ENCODE assay signal across 25 cellular contexts in the genomic region with DNA sequence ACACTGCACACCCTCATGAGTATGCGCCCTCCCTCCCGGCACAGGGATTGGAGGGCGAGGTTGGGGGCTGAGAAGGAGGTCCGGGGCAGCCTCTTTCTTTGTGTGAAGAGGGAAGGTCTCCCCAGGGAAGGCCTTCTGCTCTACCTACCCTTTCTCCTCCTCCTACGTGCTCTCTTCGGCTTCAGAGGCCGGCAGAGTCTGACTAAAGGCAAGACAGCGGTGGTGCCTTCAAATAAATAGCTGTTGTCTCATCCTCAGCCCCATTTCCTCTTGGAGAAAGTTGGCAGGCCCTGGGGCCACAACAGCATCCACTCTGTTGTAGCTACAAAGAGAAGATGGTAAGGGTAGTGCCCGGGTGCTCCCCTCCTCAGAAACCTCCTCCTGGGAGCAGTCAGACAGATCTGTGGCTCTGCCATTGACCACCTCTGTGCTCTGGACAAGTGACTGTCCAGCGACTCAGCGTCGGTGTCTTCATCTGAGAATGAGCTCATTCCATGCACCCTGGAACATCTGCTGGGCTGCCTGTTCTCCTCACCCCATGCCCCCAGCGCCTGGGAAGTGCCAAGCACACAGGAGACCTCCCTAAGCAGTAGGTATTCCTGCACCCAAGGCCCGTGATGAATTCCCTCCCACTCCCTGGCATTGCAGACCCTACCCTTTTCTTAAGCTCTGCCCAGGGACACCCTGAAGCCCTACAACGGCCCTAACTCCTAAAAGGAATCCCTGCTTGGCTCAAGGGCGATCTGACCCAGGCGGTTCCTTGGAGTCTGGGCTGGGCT.
DNase-seq lines count a peak whose midpoint lies in the region; ATAC-seq and TF ChIP-seq lines count a peak whose summit lies in the region.
"Had no signal": no experiment of that assay in that cellular context is flagged by ENCODE, and none has a peak within 500 bp of the region (broad histone marks: within the 10 kb centered on the region; RNA-seq: fewer than 3 reads in every experiment).

No MANE protein-coding gene starts in this region.

- no peaks in the 10 kb centered on the region for H3K79me1 ChIP-seq in IMR-90 (ENCODE audit: low read depth in 1 of 2, low read length in 2 of 2)

- ATAC-seq in IMR-90 (ENCODE audit: low read depth): peak; percentile 41
- ATAC-seq in activated naive CD4-positive, alpha-beta T cell treated with anti-CD3 and anti-CD28 coated beads, Interleukin-2, amount 50 U/mL, for 72 hours: no peak
- ATAC-seq: K562, Right ventricle myocardium inferior, WTC11 had no signal

- TF ChIP-seq EP300 in sigmoid colon (IDR thresholded peaks at IDR 0.05): no peak

- H2AK9ac ChIP-seq in IMR-90 (replicated peaks; ENCODE audit: low read depth, low read length, poor library complexity): no peak overlapping the region

- no peak overlapping the region for H3K4ac ChIP-seq in IMR-90 (ENCODE audit: low read depth, low read length)

- no peak overlapping the region; the same call in 1 of the 2 replicates for H3K4me2 ChIP-seq in IMR-90 (ENCODE audit: low read depth, low read length)

- no peaks in the 10 kb centered on the region for H3K4me1 Mint-ChIP-seq in activated CD4-positive, alpha-beta T cell treated with anti-CD3 and anti-CD28 coated beads, Interleukin-2, amount 10 ng/mL, durations not matched to agents 24 days and 14 days
- H3K4me1 Mint-ChIP-seq: activated naive CD4-positive, alpha-beta T cell treated with anti-CD3 and anti-CD28 coated beads, Interleukin-2, amount 10 ng/mL, durations not matched to agents 7 days and 5 days; central memory CD8-positive, alpha-beta T cell; WTC11 had no signal

- TF ChIP-seq CTCF in IMR-90 (conservative IDR thresholded peaks at IDR 0.05; ENCODE audit: low read depth, low read length) (no peak), foreskin fibroblast (IDR thresholded peaks at IDR 0.05; ENCODE audit: low read depth, low read length) (no peak), sigmoid colon (IDR thresholded peaks at IDR 0.05) (no peak)

- H3K27ac ChIP-seq in IMR-90 (ENCODE audit: insufficient read depth, low read length): no peak overlapping the region
- no peak overlapping the region for H3K27ac ChIP-seq in sigmoid colon
- H3K27ac ChIP-seq: dorsolateral prefrontal cortex, epithelial cell of prostate, tibial artery had no signal

- no peak overlapping the region for H3K9ac ChIP-seq in IMR-90 (ENCODE audit: low read depth, low read length)

- WGBS in IMR-90 (ENCODE audit: extremely low coverage in 2 of 2, insufficient read length in 1 of 2), 2 experiments: 90% methylated on average over 3 of the region's 17 CpGs; no CpG with 5 or more reads in 1 of the 2 experiments
- whole genome bisulfite sequencing in sigmoid colon, 2 donors: 86 to 88% methylated on average over 17 of the region's 17 CpGs

- no peak overlapping the region for H2BK120ac ChIP-seq in IMR-90 (ENCODE audit: low read depth, low read length)

- no peak overlapping the region for H3K23ac ChIP-seq in IMR-90 (ENCODE audit: low read depth, low read length)

- H3K27me3 Mint-ChIP-seq in activated CD4-positive, alpha-beta T cell treated with anti-CD3 and anti-CD28 coated beads, Interleukin-2, amount 10 ng/mL, durations not matched to agents 24 days and 14 days: peaks cover 2% of the 10 kb centered on the region

- no peak overlapping the region for H3K56ac ChIP-seq in IMR-90 (ENCODE audit: extremely low read depth, insufficient read depth, low read length)

- H3K36me3 Mint-ChIP-seq in activated naive CD4-positive, alpha-beta T cell treated with anti-CD3 and anti-CD28 coated beads, Interleukin-2, amount 50 U/mL, for 72 hours: no peaks in the 10 kb centered on the region
- H3K36me3 Mint-ChIP-seq in activated CD4-positive, alpha-beta T cell treated with anti-CD3 and anti-CD28 coated beads, Interleukin-2, amount 10 ng/mL, durations not matched to agents 24 days and 14 days (ENCODE audit: low read depth): no peaks in the 10 kb centered on the region
- H3K36me3 Mint-ChIP-seq: activated naive CD4-positive, alpha-beta T cell treated with anti-CD3 and anti-CD28 coated beads, Interleukin-2, amount 10 ng/mL, durations not matched to agents 7 days and 5 days; WTC11 had no signal

- H4K5ac ChIP-seq in IMR-90 (ENCODE audit: low read depth, low read length): no peak overlapping the region

- intact Hi-C loops in IMR-90 (cut with micrococcal nuclease): no loop called here
- intact Hi-C loops in sigmoid colon (cut with DNase I): no loop called here
- intact Hi-C loops in activated CD4-positive, alpha-beta T cell treated with anti-CD3 and anti-CD28 coated beads, Interleukin-2, amount 10 ng/mL, durations not matched to agents 24 days and 14 days (cut with micrococcal nuclease): no loop called here

- no peak overlapping the region for H3K27ac Mint-ChIP-seq in activated naive CD4-positive, alpha-beta T cell treated with anti-CD3 and anti-CD28 coated beads, Interleukin-2, amount 50 U/mL, for 72 hours
- H3K27ac Mint-ChIP-seq in activated CD4-positive, alpha-beta T cell treated with anti-CD3 and anti-CD28 coated beads, Interleukin-2, amount 10 ng/mL, durations not matched to agents 24 days and 14 days: no peak overlapping the region
- H3K27ac Mint-ChIP-seq: activated naive CD4-positive, alpha-beta T cell treated with anti-CD3 and anti-CD28 coated beads, Interleukin-2, amount 10 ng/mL, durations not matched to agents 7 days and 5 days; stimulated activated naive CD8-positive, alpha-beta T cell treated with anti-CD3 and anti-CD28 coated beads, Interleukin-15, Interleukin-2, amounts not matched to agents 100 ng/mL and 50 ng/mL, for 24 hours; WTC11 had no signal

- no peaks in the 10 kb centered on the region for H3K9me1 ChIP-seq in IMR-90 (ENCODE audit: insufficient read depth, low read length)

- H3K4me3 ChIP-seq in IMR-90 (ENCODE audit: insufficient read depth, low read depth, low read length): no peak overlapping the region
- H3K4me3 ChIP-seq in foreskin fibroblast (ENCODE audit: low read depth in 1 of 2, low read length in 2 of 2): no peak overlapping the region
- H3K4me3 ChIP-seq in sigmoid colon: no peak overlapping the region
- H3K4me3 ChIP-seq: dorsolateral prefrontal cortex, K562, tibial artery had no signal

- no peak overlapping the region for H3K18ac ChIP-seq in IMR-90 (ENCODE audit: low read depth, low read length)

- DNase-seq in ELR (ENCODE audit: low read depth) (peak; percentile 55), IMR-90 (peak; percentile 49), foreskin fibroblast (peak; percentile 30 to 56), sigmoid colon (peak; percentile 56)
- DNase-seq in activated naive CD4-positive, alpha-beta T cell treated with anti-CD3 and anti-CD28 coated beads, Interleukin-2, amount 50 U/mL, for 72 hours (ENCODE audit: low spot score in 2 of 2): no peak
- DNase-seq in activated CD4-positive, alpha-beta T cell treated with anti-CD3 and anti-CD28 coated beads, Interleukin-2, amount 10 ng/mL, durations not matched to agents 24 days and 14 days: no peak
- DNase-seq in activated CD4-positive, alpha-beta T cell treated with anti-CD3 and anti-CD28 coated beads for 1 hour: no peak
- DNase-seq: activated CD4-positive, alpha-beta T cell treated with anti-CD3 and anti-CD28 coated beads, Interleukin-2, amount 50 U/mL, for 48 hours; activated naive CD4-positive, alpha-beta T cell treated with anti-CD3 and anti-CD28 coated beads, Interleukin-2, amount 10 ng/mL, durations not matched to agents 7 days and 5 days; BE2C; DMS79; foreskin melanocyte; NCI-H187 treated with DMSO at 0.1 percent for 48 hours; NCI-H774; nucleus accumbens; stimulated activated CD4-positive, alpha-beta T cell treated with anti-CD3 and anti-CD28 coated beads, Interleukin-12 subunit alpha, Interleukin-12 subunit beta, amount 100 ng/mL, for 4 hours; T-helper 9 cell had no signal

- H2BK20ac ChIP-seq in IMR-90 (ENCODE audit: low read depth, low read length): no peak overlapping the region

- POLR2A ChIA-PET in IMR-90 (lab: Charles Lee; ENCODE audit: unreplicated experiment): no interaction called here

- no peak overlapping the region for H2AK5ac ChIP-seq in IMR-90 (ENCODE audit: low read depth, low read length)

- no peak overlapping the region for H4K91ac ChIP-seq in IMR-90 (ENCODE audit: insufficient read depth, low read depth, low read length)

- peak overlapping the region; percentile 21 for H2AFZ ChIP-seq in IMR-90 (replicated peaks; ENCODE audit: low read length, poor library complexity)

- in situ Hi-C loops in IMR-90 (cut with MboI; ENCODE audit: low sequenced_read_pairs): no loop called here

- TF ChIP-seq POLR2A in IMR-90 (IDR thresholded peaks at IDR 0.05; ENCODE audit: low read depth, low read length) (no peak), sigmoid colon (IDR thresholded peaks at IDR 0.05) (no peak)

- H2BK15ac ChIP-seq in IMR-90 (ENCODE audit: low read depth, low read length): no peak overlapping the region

- H3K36me3 ChIP-seq in IMR-90 (ENCODE audit: control insufficient read depth, insufficient read depth, low read length) (no peaks in the 10 kb centered on the region), sigmoid colon (no peaks in the 10 kb centered on the region)
- H3K36me3 ChIP-seq: BE2C, tibial artery had no signal

- CTCF ChIA-PET in IMR-90 (lab: Yijun Ruan, JAX): no interaction called here

- H3K9me3 ChIP-seq in IMR-90 (ENCODE audit: control insufficient read depth, insufficient read depth, low read length) (no peaks in the 10 kb centered on the region), sigmoid colon (no peaks in the 10 kb centered on the region)
- H3K9me3 ChIP-seq: BE2C, tibial artery had no signal

- peaks cover 16% of the 10 kb centered on the region for H3K27me3 ChIP-seq in IMR-90 (ENCODE audit: control insufficient read depth, insufficient read depth, low read length)
- no peaks in the 10 kb centered on the region for H3K27me3 ChIP-seq in sigmoid colon
- H3K27me3 ChIP-seq: BE2C, dorsolateral prefrontal cortex had no signal

- no peaks in the 10 kb centered on the region for H4K20me1 ChIP-seq in IMR-90 (ENCODE audit: insufficient read depth, low read length)

- TF ChIP-seq RAD21 in IMR-90 (IDR thresholded peaks at IDR 0.05; ENCODE audit: low read length): no peak

- no peak overlapping the region for H3K4me3 Mint-ChIP-seq in activated CD4-positive, alpha-beta T cell treated with anti-CD3 and anti-CD28 coated beads, Interleukin-2, amount 10 ng/mL, durations not matched to agents 24 days and 14 days
- H3K4me3 Mint-ChIP-seq: activated naive CD4-positive, alpha-beta T cell treated with anti-CD3 and anti-CD28 coated beads, Interleukin-2, amount 10 ng/mL, durations not matched to agents 7 days and 5 days; central memory CD8-positive, alpha-beta T cell; stimulated activated naive CD8-positive, alpha-beta T cell treated with anti-CD3 and anti-CD28 coated beads, Interleukin-15, Interleukin-2, amounts not matched to agents 100 ng/mL and 50 ng/mL, for 24 hours; WTC11 had no signal

- no TSS peak for BruUV-seq in IMR-90 (replicated peaks; lab: Mats Ljungman, UMichigan)

- H3K4me1 ChIP-seq in IMR-90 (ENCODE audit: control insufficient read depth, insufficient read depth, low read length) (no peaks in the 10 kb centered on the region), sigmoid colon (no peaks in the 10 kb centered on the region)
- H3K4me1 ChIP-seq: BE2C, tibial artery had no signal

- H3K9me3 Mint-ChIP-seq in activated naive CD4-positive, alpha-beta T cell treated with anti-CD3 and anti-CD28 coated beads, Interleukin-2, amount 50 U/mL, for 72 hours: no peaks in the 10 kb centered on the region
- no peaks in the 10 kb centered on the region for H3K9me3 Mint-ChIP-seq in activated CD4-positive, alpha-beta T cell treated with anti-CD3 and anti-CD28 coated beads, Interleukin-2, amount 10 ng/mL, durations not matched to agents 24 days and 14 days
- H3K9me3 Mint-ChIP-seq: activated naive CD4-positive, alpha-beta T cell treated with anti-CD3 and anti-CD28 coated beads, Interleukin-2, amount 10 ng/mL, durations not matched to agents 7 days and 5 days; central memory CD8-positive, alpha-beta T cell; stimulated activated naive CD8-positive, alpha-beta T cell treated with anti-CD3 and anti-CD28 coated beads, Interleukin-15, Interleukin-2, amounts not matched to agents 100 ng/mL and 50 ng/mL, for 24 hours; WTC11 had no signal

- H3K14ac ChIP-seq in IMR-90 (replicated peaks; ENCODE audit: low read depth, low read length): no peak overlapping the region

- dilution Hi-C loops in IMR-90 (cut with HindIII; ENCODE audit: low sequenced_read_pairs, unreplicated experiment): no loop called here

- H4K8ac ChIP-seq in IMR-90 (ENCODE audit: low read depth in 2 of 2, low read length in 2 of 2): no peak overlapping the region

- no peak overlapping the region for H2BK5ac ChIP-seq in IMR-90 (ENCODE audit: low read depth, low read length, poor library complexity, severe bottlenecking)

Comparison
In these comparisons a context has a peak if more than half of its experiments do, and no peak if none do; other contexts are left out.
1. DNase-seq: peak in ELR (single experiment), IMR-90 (single experiment), foreskin fibroblast (2 of 2) and sigmoid colon (single experiment); none in activated naive CD4-positive, alpha-beta T cell treated with anti-CD3 and anti-CD28 coated beads, Interleukin-2, amount 50 U/mL, for 72 hours (0 of 2), activated CD4-positive, alpha-beta T cell treated with anti-CD3 and anti-CD28 coated beads, Interleukin-2, amount 10 ng/mL, durations not matched to agents 24 days and 14 days (single experiment) and activated CD4-positive, alpha-beta T cell treated with anti-CD3 and anti-CD28 coated beads for 1 hour (single experiment).